Comparison of ENCODE assay signal across 22 cellular contexts in the genomic region with DNA sequence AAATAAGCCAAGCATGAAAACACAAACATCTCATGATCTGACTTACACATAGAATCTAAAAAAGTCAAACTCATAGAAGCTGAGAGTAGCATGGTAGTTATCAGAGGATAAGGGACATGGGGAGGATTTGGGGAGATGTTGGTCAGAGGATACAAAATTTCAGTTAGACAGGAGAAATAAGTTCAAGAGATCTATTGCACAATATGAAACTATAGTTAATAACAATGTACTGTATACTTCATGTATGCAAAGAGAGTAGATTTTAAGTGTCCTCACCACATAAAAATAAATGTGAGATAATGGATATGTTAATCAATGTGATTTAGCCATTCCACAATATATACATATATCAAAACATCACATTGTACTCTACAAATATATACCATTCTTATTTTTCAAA. TPM values are rescaled to one million over a fixed set of nuclear protein-coding genes. Genes with fewer than 3 reads are reported as not detected.
A peak's percentile ranks its signal among the peaks of the same experiment; 100 is the strongest.
DNase-seq lines count a peak whose midpoint lies in the region; ATAC-seq, FAIRE-seq and TF ChIP-seq lines count a peak whose summit lies in the region.
"Had no signal": no experiment of that assay in that cellular context is flagged by ENCODE, and none has a peak within 500 bp of the region (broad histone marks: within the 10 kb centered on the region; RNA-seq: fewer than 3 reads in every experiment).

No MANE protein-coding gene starts in this region.

- H3K36me3 Mint-ChIP-seq in activated T-cell treated with anti-CD3 and anti-CD28 coated beads, Interleukin-2, amount 50 U/mL, for 24 hours (ENCODE audit: low read depth): no peaks in the 10 kb centered on the region
- H3K36me3 Mint-ChIP-seq: CD8-positive, alpha-beta T cell had no signal

- no peak overlapping the region for H3K56ac ChIP-seq in IMR-90 (ENCODE audit: extremely low read depth, insufficient read depth, low read length)

- H3K36me3 ChIP-seq in IMR-90 (ENCODE audit: control insufficient read depth, insufficient read depth, low read length) (no peaks in the 10 kb centered on the region), K562 (ENCODE audit: control insufficient read depth, insufficient read depth, low read length) (no peaks in the 10 kb centered on the region), small intestine (ENCODE audit: control insufficient read depth in 2 of 2, insufficient read depth in 2 of 2, low read length in 2 of 2) (no peaks in the 10 kb centered on the region)
- H3K36me3 ChIP-seq: BLaER1 treated with 17β-estradiol and CSF1 and Interleukin-3, amounts not matched to agents 10 nM and 100 nM had no signal

- peaks cover 7% of the 10 kb centered on the region for H3K4me1 Mint-ChIP-seq in activated T-cell treated with anti-CD3 and anti-CD28 coated beads, Interleukin-2, amount 50 U/mL, for 24 hours (ENCODE audit: low read depth)
- H3K4me1 Mint-ChIP-seq: B cell had no signal

- H3K9ac ChIP-seq in IMR-90 (ENCODE audit: low read depth, low read length) (no peak overlapping the region), K562 (ENCODE audit: insufficient read depth in 1 of 2, low read depth in 2 of 2, low read length in 2 of 2) (no peak overlapping the region)
- H3K9ac ChIP-seq: BLaER1 treated with 17β-estradiol and CSF1 and Interleukin-3, amounts not matched to agents 10 nM and 100 nM had no signal

- H2BK20ac ChIP-seq in IMR-90 (ENCODE audit: low read depth, low read length): no peak overlapping the region

- CTCF ChIA-PET in IMR-90 (lab: Yijun Ruan, JAX) (interaction anchor here (2.3 kb wide), 1 partner anchor 9 kb away, joined by 9 read pairs; a partner anchor contains a TSS), K562 (lab: Yijun Ruan, JAX; ENCODE audit: low intra/inter-chr PET ratio) (no interaction called here)

- TF ChIP-seq POLR2A in IMR-90 (IDR thresholded peaks at IDR 0.05; ENCODE audit: low read depth, low read length): no peak
- no peak for TF ChIP-seq POLR2A in K562 (conservative IDR thresholded peaks at IDR 0.05)

- no peak overlapping the region for H3K23ac ChIP-seq in IMR-90 (ENCODE audit: low read depth, low read length)

- no peaks in the 10 kb centered on the region for H3K79me2 ChIP-seq in K562 (ENCODE audit: control insufficient read depth, insufficient read depth, low read length)

- DNase-seq in IMR-90 (no peak), K562 (ENCODE audit: extremely low read depth in 1 of 4, low spot score in 3 of 4) (no peak), small intestine (no peak), kidney glomerular epithelial cell (lab: John Stamatoyannopoulos, UW) (no peak), NCI-H2196 (lab: John Stamatoyannopoulos, UW; ENCODE audit: unreplicated experiment) (no peak)
- no peak for DNase-seq in activated T-cell treated with anti-CD3 and anti-CD28 coated beads, Interleukin-2, amount 50 U/mL, for 24 hours
- DNase-seq: 8988T; AML-193; Caco-2; Calu3; CD4-positive, alpha-beta T cell; CD8-positive, alpha-beta T cell; GF-D8 had no signal

- TF ChIP-seq EP300 in K562 (IDR thresholded peaks at IDR 0.05; ENCODE audit: low read length): no peak

- H3K9me1 ChIP-seq in IMR-90 (ENCODE audit: insufficient read depth, low read length) (no peaks in the 10 kb centered on the region), K562 (ENCODE audit: control insufficient read depth, insufficient read depth, low read length) (no peaks in the 10 kb centered on the region)

- no peak overlapping the region for H2BK15ac ChIP-seq in IMR-90 (ENCODE audit: low read depth, low read length)

- H3K4me2 ChIP-seq in IMR-90 (ENCODE audit: low read depth, low read length) (no peak overlapping the region), K562 (ENCODE audit: insufficient read depth, low read length) (no peak overlapping the region)
- H3K4me2 ChIP-seq: A549; BLaER1 treated with 17β-estradiol and CSF1 and Interleukin-3, amounts not matched to agents 10 nM and 100 nM had no signal

- FAIRE-seq in A204.1 (lab: Jason Lieb, UNC): peak; percentile 51
- no peak for FAIRE-seq in K562 (lab: Jason Lieb, UNC)
- peak; percentile 19 for FAIRE-seq in small intestine (lab: Jason Lieb, UNC)
- FAIRE-seq: A549, D721Med, G401.6, GM12891, GM19239 had no signal

- H2AK5ac ChIP-seq in IMR-90 (ENCODE audit: low read depth, low read length): no peak overlapping the region

- H3K4me3 Mint-ChIP-seq in activated T-cell treated with anti-CD3 and anti-CD28 coated beads, Interleukin-2, amount 50 U/mL, for 24 hours: no peak overlapping the region
- H3K4me3 Mint-ChIP-seq: B cell; CD4-positive, alpha-beta T cell; CD8-positive, alpha-beta T cell had no signal

- dilution Hi-C loops in IMR-90 (cut with HindIII; ENCODE audit: low sequenced_read_pairs, unreplicated experiment): no loop called here

- H3K27me3 Mint-ChIP-seq in activated T-cell treated with anti-CD3 and anti-CD28 coated beads, Interleukin-2, amount 50 U/mL, for 24 hours: no peaks in the 10 kb centered on the region
- H3K27me3 Mint-ChIP-seq: B cell; CD4-positive, alpha-beta T cell had no signal

- H4K8ac ChIP-seq in IMR-90 (ENCODE audit: low read depth in 2 of 2, low read length in 2 of 2): no peak overlapping the region

- H3K27ac ChIP-seq in IMR-90 (ENCODE audit: insufficient read depth, low read length) (no peak overlapping the region), K562 (ENCODE audit: extremely low read depth, low read depth, low read length) (no peak overlapping the region), small intestine (ENCODE audit: low read depth in 1 of 2, low read length in 1 of 2) (no peak overlapping the region)
- H3K27ac ChIP-seq: A549; BLaER1 treated with 17β-estradiol and CSF1 and Interleukin-3, amounts not matched to agents 10 nM and 100 nM; C4-2B had no signal

- H2BK5ac ChIP-seq in IMR-90 (ENCODE audit: low read depth, low read length, poor library complexity, severe bottlenecking): no peak overlapping the region

- H3K18ac ChIP-seq in IMR-90 (ENCODE audit: low read depth, low read length): no peak overlapping the region

- H3K27ac Mint-ChIP-seq in activated T-cell treated with anti-CD3 and anti-CD28 coated beads, Interleukin-2, amount 50 U/mL, for 24 hours: no peak overlapping the region
- H3K27ac Mint-ChIP-seq: B cell; CD4-positive, alpha-beta T cell; CD8-positive, alpha-beta T cell had no signal

- H3K4me1 ChIP-seq in IMR-90 (ENCODE audit: control insufficient read depth, insufficient read depth, low read length) (peaks cover 1% of the 10 kb centered on the region), K562 (replicated peaks in 1 of 2; ENCODE audit: control insufficient read depth in 2 of 2, insufficient read depth in 2 of 2, low read length in 2 of 2) (no peaks in the 10 kb centered on the region), small intestine (ENCODE audit: control insufficient read depth in 2 of 2, insufficient read depth in 1 of 2, low read depth in 1 of 2, low read length in 1 of 2) (no peaks in the 10 kb centered on the region)
- H3K4me1 ChIP-seq: A549, Caco-2 had no signal

- no peak overlapping the region for H3K4ac ChIP-seq in IMR-90 (ENCODE audit: low read depth, low read length)

- H3K9me3 Mint-ChIP-seq in activated T-cell treated with anti-CD3 and anti-CD28 coated beads, Interleukin-2, amount 50 U/mL, for 24 hours: peaks cover 12% of the 10 kb centered on the region

- H2BK120ac ChIP-seq in IMR-90 (ENCODE audit: low read depth, low read length): no peak overlapping the region

- POLR2A ChIA-PET in IMR-90 (lab: Charles Lee; ENCODE audit: unreplicated experiment): no interaction called here
- POLR2A ChIA-PET in K562 (lab: Yijun Ruan, JAX): no interaction called here

- intact Hi-C loops in IMR-90 (cut with micrococcal nuclease): no loop called here
- intact Hi-C loops in K562 (cut with micrococcal nuclease): no loop called here

- TF ChIP-seq RAD21 in IMR-90 (IDR thresholded peaks at IDR 0.05; ENCODE audit: low read length) (no peak), K562 (CRISPR knock-in tag; conservative IDR thresholded peaks at IDR 0.05 in 1 of 2, IDR thresholded peaks at IDR 0.05 in 1 of 2) (no peak)

- H3K14ac ChIP-seq in IMR-90 (replicated peaks; ENCODE audit: low read depth, low read length): no peak overlapping the region

- H4K91ac ChIP-seq in IMR-90 (ENCODE audit: insufficient read depth, low read depth, low read length): no peak overlapping the region

- no peaks in the 10 kb centered on the region for H3K27me3 ChIP-seq in IMR-90 (ENCODE audit: control insufficient read depth, insufficient read depth, low read length)
- H3K27me3 ChIP-seq in K562 (ENCODE audit: control insufficient read depth in 2 of 2, insufficient read depth in 2 of 2, low read length in 2 of 2): no peaks in the 10 kb centered on the region
- no peaks in the 10 kb centered on the region for H3K27me3 ChIP-seq in small intestine (ENCODE audit: control insufficient read depth in 2 of 2, insufficient read depth in 2 of 2, low read length in 2 of 2)
- H3K27me3 ChIP-seq: BLaER1 treated with 17β-estradiol and CSF1 and Interleukin-3, amounts not matched to agents 10 nM and 100 nM had no signal

- no peak for ATAC-seq in IMR-90 (ENCODE audit: low read depth)
- ATAC-seq in K562: no peak
- ATAC-seq: A549; CD8-positive, alpha-beta T cell had no signal

- H3K4me3 ChIP-seq in IMR-90 (ENCODE audit: insufficient read depth, low read depth, low read length) (no peak overlapping the region), K562 (no peak overlapping the region), small intestine (ENCODE audit: low read depth in 1 of 2, low read length in 2 of 2) (no peak overlapping the region)
- H3K4me3 ChIP-seq: A549; BLaER1 treated with 17β-estradiol and CSF1 and Interleukin-3, amounts not matched to agents 10 nM and 100 nM had no signal

- in situ Hi-C loops in IMR-90 (cut with MboI; ENCODE audit: low sequenced_read_pairs) (no loop called here), K562 (cut with MboI) (no loop called here)

- no peaks in the 10 kb centered on the region for H4K20me1 ChIP-seq in IMR-90 (ENCODE audit: insufficient read depth, low read length)
- no peaks in the 10 kb centered on the region for H4K20me1 ChIP-seq in K562 (replicated peaks; ENCODE audit: control insufficient read depth, insufficient read depth, low read length)
- H4K20me1 ChIP-seq: BLaER1 treated with 17β-estradiol and CSF1 and Interleukin-3, amounts not matched to agents 10 nM and 100 nM had no signal

- TF ChIP-seq CTCF in IMR-90 (conservative IDR thresholded peaks at IDR 0.05; ENCODE audit: low read depth, low read length) (no peak), K562 (IDR thresholded peaks at IDR 0.05 in 2 of 3, conservative IDR thresholded peaks at IDR 0.05 in 1 of 3; ENCODE audit: insufficient read depth in 2 of 3, low read depth in 1 of 3, low read length in 3 of 3) (no peak)

- no peaks in the 10 kb centered on the region for H3K79me1 ChIP-seq in IMR-90 (ENCODE audit: low read depth in 1 of 2, low read length in 2 of 2)

- H2AFZ ChIP-seq in IMR-90 (replicated peaks; ENCODE audit: low read length, poor library complexity) (no peak overlapping the region), K562 (ENCODE audit: low read depth, low read length) (no peak overlapping the region)

- no peak overlapping the region for H2AK9ac ChIP-seq in IMR-90 (replicated peaks; ENCODE audit: low read depth, low read length, poor library complexity)

- peaks cover 2% of the 10 kb centered on the region; the same call in 1 of the 2 replicates for H3K9me3 ChIP-seq in IMR-90 (ENCODE audit: control insufficient read depth, insufficient read depth, low read length)
- H3K9me3 ChIP-seq in K562 (replicated peaks; ENCODE audit: control insufficient read depth, insufficient read depth, low read depth, low read length): no peaks in the 10 kb centered on the region; the same call in 1 of the 2 replicates
- H3K9me3 ChIP-seq in small intestine (ENCODE audit: control insufficient read depth, low read depth): no peaks in the 10 kb centered on the region
- H3K9me3 ChIP-seq: A549 had no signal

- BruUV-seq in IMR-90 (replicated peaks; lab: Mats Ljungman, UMichigan): no TSS peak
- no TSS peak for BruUV-seq in K562 (replicated peaks; lab: Mats Ljungman, UMichigan)

- no peak overlapping the region for H4K5ac ChIP-seq in IMR-90 (ENCODE audit: low read depth, low read length)

RNA-seq across cellular contexts. Expression of a gene that starts 10.0 kb away (rescaled TPM):
- total RNA-seq in IMR-90 (2012; rRNA removed) (35.7 and 67.5 TPM in 2 replicates), K562 (2014; rRNA removed) (25.1 and 26.9 TPM in 2 replicates), K562 (2014; rRNA removed; fragmentation: Illumina TruSeq; extraction: Trizol) (41.2 and 47.2 TPM in 2 replicates), K562 (2015; rRNA removed; fragmentation: Illumina TruSeq; extraction: Trizol) (40.1 and 40.5 TPM in 2 replicates), K562 (2021) (23.9 and 27.0 TPM in 2 replicates)
- polyA plus RNA-seq in IMR-90 (2012; rRNA removed) (20.0 and 29.1 TPM in 2 replicates), K562 (2011; rRNA removed) (19.1 and 31.7 TPM in 2 replicates), K562 (2014; fragmentation: Illumina TruSeq; extraction: Trizol) (33.6 and 46.5 TPM in 2 replicates), K562 (2014; fragmentation: Nextera tagmentation; extraction: Ambion mirVana) (10 to 100 TPM; 38.3 to 56.4 TPM), K562 (2014; rRNA removed) (28.4 and 30.3 TPM in 2 replicates), small intestine (10 to 100 TPM; 27.5 to 38.2 (median 32.4) TPM)
- 8.7 and 10.1 TPM in 2 replicates for polyA plus RNA-seq in IMR-90 (2012; cell fraction: cytosol; rRNA removed)
- 3.1 and 9.5 TPM in 2 replicates for polyA plus RNA-seq in IMR-90 (2012; cell fraction: nucleus; rRNA removed; ENCODE audit: low replicate concordance)
- total RNA-seq in K562 (2011; cell fraction: chromatin; rRNA removed; ENCODE audit: low replicate concordance): 9.2 and 28.4 TPM in 2 replicates
- total RNA-seq in K562 (2011; cell fraction: nucleolus; rRNA removed): 6.0 and 7.0 TPM in 2 replicates
- 10.2 and 10.3 TPM in 2 replicates for total RNA-seq in K562 (2011; cell fraction: nucleoplasm; rRNA removed)
- polyA plus RNA-seq in K562 (2011; cell fraction: cytosol; rRNA removed): 3.4 and 9.2 TPM in 2 replicates
- polyA plus RNA-seq in K562 (2011; cell fraction: nucleus; rRNA removed): 5.1 and 7.2 TPM in 2 replicates
- 17.7 and 21.5 TPM in 2 replicates for polyA plus RNA-seq in K562 (2012)
- polyA minus RNA-seq in K562 (2011; rRNA and poly(A)+ RNA removed): 40.6 and 40.8 TPM in 2 replicates
- polyA minus RNA-seq in K562 (2011; cell fraction: cytosol; rRNA and poly(A)+ RNA removed): 32.7 and 48.7 TPM in 2 replicates
- 7.0 and 13.2 TPM in 2 replicates for polyA minus RNA-seq in K562 (2011; cell fraction: nucleus; rRNA and poly(A)+ RNA removed)

RNA-seq across cellular contexts. Expression of a gene that starts 23.2 kb away (rescaled TPM):
- total RNA-seq in IMR-90 (2012; rRNA removed) (2.2 and 4.4 TPM in 2 replicates), K562 (2014; rRNA removed) (0.14 and 0.29 TPM in 2 replicates), K562 (2014; rRNA removed; fragmentation: Illumina TruSeq; extraction: Trizol) (0.44 and 0.73 TPM in 2 replicates), K562 (2015; rRNA removed; fragmentation: Illumina TruSeq; extraction: Trizol) (0.51 and 0.68 TPM in 2 replicates), K562 (2021) (0.49 and 0.74 TPM in 2 replicates)
- polyA plus RNA-seq in IMR-90 (2012; rRNA removed) (0.96 and 1.1 TPM in 2 replicates), K562 (2011; rRNA removed) (0.47 and 0.52 TPM in 2 replicates), K562 (2014; fragmentation: Illumina TruSeq; extraction: Trizol) (0.21 and 0.60 TPM in 2 replicates), K562 (2014; fragmentation: Nextera tagmentation; extraction: Ambion mirVana) (under 1 TPM; 0.27 to 0.39 TPM), K562 (2014; rRNA removed) (0.04 and 0.23 TPM in 2 replicates), small intestine (1 to 10 TPM in 1 of 3 donors, under 1 TPM in 2; 0.45 to 1.5 (median 0.81) TPM)
- polyA plus RNA-seq in IMR-90 (2012; cell fraction: cytosol; rRNA removed): 0.25 and 0.53 TPM in 2 replicates
- polyA plus RNA-seq in IMR-90 (2012; cell fraction: nucleus; rRNA removed; ENCODE audit: low replicate concordance): 0.66 and 3.6 TPM in 2 replicates
- 1.1 and 1.5 TPM in 2 replicates for total RNA-seq in K562 (2011; cell fraction: chromatin; rRNA removed; ENCODE audit: low replicate concordance)
- total RNA-seq in K562 (2011; cell fraction: nucleolus; rRNA removed): 0.33 and 0.39 TPM in 2 replicates
- total RNA-seq in K562 (2011; cell fraction: nucleoplasm; rRNA removed): 1.2 and 1.8 TPM in 2 replicates
- 0.06 and 0.07 TPM in 2 replicates for polyA plus RNA-seq in K562 (2011; cell fraction: cytosol; rRNA removed)
- 0.41 and 0.59 TPM in 2 replicates for polyA plus RNA-seq in K562 (2011; cell fraction: nucleus; rRNA removed)
- polyA plus RNA-seq in K562 (2012): 0.22 and 0.58 TPM in 2 replicates
- polyA minus RNA-seq in K562 (2011; rRNA and poly(A)+ RNA removed): 1.2 and 1.6 TPM in 2 replicates
- polyA minus RNA-seq in K562 (2011; cell fraction: cytosol; rRNA and poly(A)+ RNA removed): 0.57 TPM in 1 of 2 replicates, not detected in the other
- polyA minus RNA-seq in K562 (2011; cell fraction: nucleus; rRNA and poly(A)+ RNA removed): 0.54 and 1.6 TPM in 2 replicates
